In genomic region chr10:102714621-102715455, GRCh38 we compare ENCODE assay signal across 8 cellular contexts. TPM values are rescaled to one million over a fixed set of nuclear protein-coding genes. Genes with fewer than 3 reads are reported as not detected.
DNase-seq lines count a peak whose midpoint lies in the region; ATAC-seq, FAIRE-seq and TF ChIP-seq lines count a peak whose summit lies in the region.

A gene with protein sequence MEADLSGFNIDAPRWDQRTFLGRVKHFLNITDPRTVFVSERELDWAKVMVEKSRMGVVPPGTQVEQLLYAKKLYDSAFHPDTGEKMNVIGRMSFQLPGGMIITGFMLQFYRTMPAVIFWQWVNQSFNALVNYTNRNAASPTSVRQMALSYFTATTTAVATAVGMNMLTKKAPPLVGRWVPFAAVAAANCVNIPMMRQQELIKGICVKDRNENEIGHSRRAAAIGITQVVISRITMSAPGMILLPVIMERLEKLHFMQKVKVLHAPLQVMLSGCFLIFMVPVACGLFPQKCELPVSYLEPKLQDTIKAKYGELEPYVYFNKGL (plus strand): TSS chr10:102714636. CDS start chr10:102726637, 12,001 bp downstream.

- H3K36me3 Mint-ChIP-seq in activated CD4-positive, alpha-beta T cell treated with anti-CD3 and anti-CD28 coated beads for 36 hours (ENCODE audit: low read depth) = peaks cover 22% of the 10 kb centered on the region

- peak within 1 kb of the TSS; percentile 81 for H3K27ac Mint-ChIP-seq in activated CD4-positive, alpha-beta T cell treated with anti-CD3 and anti-CD28 coated beads for 36 hours

- H2BK5ac ChIP-seq in H1 (ENCODE audit: low read depth, low read length) = peak within 1 kb of the TSS; percentile 71

- peaks cover 34% of the 10 kb centered on the region; the same call in 1 of the 2 replicates for H3K4me1 ChIP-seq in HUES6 (ENCODE audit: control insufficient read depth, insufficient read depth, low read length)
- H3K4me1 ChIP-seq in H1 (replicated peaks in 1 of 4; ENCODE audit: control insufficient read depth in 3 of 4, insufficient read depth in 4 of 4, low read length in 3 of 4) = peaks cover 5 to 22% (median 14%) of the 10 kb centered on the region in 4 experiments; a peak in 6 of 7 replicates
- H3K4me1 ChIP-seq in osteoblast (ENCODE audit: insufficient read depth, low read length) = peaks cover 23% of the 10 kb centered on the region
- peaks cover 21% of the 10 kb centered on the region for H3K4me1 ChIP-seq in upper lobe of right lung

- peak within 1 kb of the TSS; percentile 98 for H4K5ac ChIP-seq in H1 (ENCODE audit: insufficient read length, low read depth, low read length)

- peaks cover 0 to 75% of the 10 kb centered on the region in 2 experiments; a peak in 2 of 4 replicates for H3K79me2 ChIP-seq in H1 (ENCODE audit: control insufficient read depth in 1 of 2, insufficient read depth in 2 of 2, low read length in 2 of 2)
- peaks cover 50% of the 10 kb centered on the region for H3K79me2 ChIP-seq in osteoblast (ENCODE audit: insufficient read depth, low read length)

- POLR2A ChIA-PET in activated CD4-positive, alpha-beta T cell treated with anti-CD3 and anti-CD28 coated beads for 36 hours (lab: Charles Lee) = interaction anchor here (0.6 to 2.1 kb wide), 7 partner anchors 30 to 930 kb away, joined by 3 to 8 read pairs (median 6); no protein-coding TSS in a partner anchor
- POLR2A ChIA-PET in H1 (lab: Charles Lee; ENCODE audit: partially characterized antibody) = interaction anchor here (0.6 to 7.3 kb wide), 22 partner anchors 11 to 203 kb away, joined by 3 to 53 read pairs (median 4); partner anchors contain the start of genes AS3MT, BORCS7, CNNM2 and TRIM8

- peak within 1 kb of the TSS; percentile 93 for H3K18ac ChIP-seq in H1 (ENCODE audit: extremely low read depth, low read length)

- peaks cover 6% of the 10 kb centered on the region; the same call in 1 of the 2 replicates for H3K36me3 ChIP-seq in HUES6 (ENCODE audit: control insufficient read depth, insufficient read depth, low read length)
- peaks cover 0 to 9% (median 2%) of the 10 kb centered on the region in 4 experiments; a peak in 4 of 8 replicates for H3K36me3 ChIP-seq in H1 (ENCODE audit: control insufficient read depth in 2 of 4, insufficient read depth in 4 of 4, low read length in 3 of 4)
- no peaks in the 10 kb centered on the region for H3K36me3 ChIP-seq in osteoblast (ENCODE audit: insufficient read depth, low read length)
- H3K36me3 ChIP-seq in upper lobe of right lung = no peaks in the 10 kb centered on the region

- peak within 1 kb of the TSS; percentile 78 to 83 for H3K4me2 ChIP-seq in H1 (ENCODE audit: insufficient read depth in 1 of 2, low read depth in 2 of 2, low read length in 2 of 2)
- H3K4me2 ChIP-seq in osteoblast (ENCODE audit: insufficient read depth, low read length) = peak within 1 kb of the TSS; percentile 90

- peak within 1 kb of the TSS; percentile 82 for H3K4me3 Mint-ChIP-seq in activated CD4-positive, alpha-beta T cell treated with anti-CD3 and anti-CD28 coated beads for 36 hours

- peaks cover 63% of the 10 kb centered on the region for H3K4me1 Mint-ChIP-seq in activated CD4-positive, alpha-beta T cell treated with anti-CD3 and anti-CD28 coated beads for 36 hours

- CTCF ChIA-PET in activated CD4-positive, alpha-beta T cell treated with anti-CD3 and anti-CD28 coated beads for 36 hours (lab: Charles Lee) = interaction anchor here (0.5 to 5.1 kb wide), 15 partner anchors 12 to 872 kb away, joined by 3 to 29 read pairs (median 3); partner anchors contain the start of genes KCNIP2 and TRIM8
- CTCF ChIA-PET in H1 (lab: Charles Lee; ENCODE audit: partially characterized antibody) = interaction anchor here (0.7 to 2.1 kb wide), 8 partner anchors 12 to 440 kb away, joined by 3 to 10 read pairs (median 3); no protein-coding TSS in a partner anchor

- no peaks in the 10 kb centered on the region for H3K9me3 Mint-ChIP-seq in activated CD4-positive, alpha-beta T cell treated with anti-CD3 and anti-CD28 coated beads for 36 hours (ENCODE audit: low read depth)

- H3K4me3 ChIP-seq in HUES6 (ENCODE audit: low read depth, low read length) (peak within 1 kb of the TSS; percentile 96), H1 (ENCODE audit: extremely low read depth in 1 of 4, insufficient read depth in 2 of 4, low read depth in 3 of 4, low read length in 4 of 4) (peak within 1 kb of the TSS; percentile 85 to 96 (median 92)), osteoblast (ENCODE audit: insufficient read depth, low read length) (peak within 1 kb of the TSS; percentile 89), upper lobe of right lung (peak within 1 kb of the TSS; percentile 99)

- H3K27me3 ChIP-seq in HUES6 (ENCODE audit: control insufficient read depth, insufficient read depth, low read length) = no peaks in the 10 kb centered on the region
- H3K27me3 ChIP-seq in H1 (replicated peaks in 1 of 4; ENCODE audit: control insufficient read depth in 3 of 4, extremely low read depth in 1 of 4, insufficient read depth in 3 of 4, low read length in 3 of 4) = no peaks in the 10 kb centered on the region
- no peaks in the 10 kb centered on the region for H3K27me3 ChIP-seq in osteoblast (ENCODE audit: insufficient read depth, low read length)
- H3K27me3 ChIP-seq in upper lobe of right lung = no peaks in the 10 kb centered on the region

- H3K27me3 Mint-ChIP-seq in activated CD4-positive, alpha-beta T cell treated with anti-CD3 and anti-CD28 coated beads for 36 hours = no peaks in the 10 kb centered on the region

- H3K79me1 ChIP-seq in H1 (ENCODE audit: low read depth, low read length) = peaks cover 4% of the 10 kb centered on the region; the same call in 1 of the 2 replicates

- no peak within 1 kb of the TSS for H3K14ac ChIP-seq in H1 (ENCODE audit: insufficient read length)

- no peak within 1 kb of the TSS; the same call in 1 of the 2 replicates for H2BK12ac ChIP-seq in H1 (ENCODE audit: low read depth, low read length)

- H4K20me1 ChIP-seq in H1 (replicated peaks in 1 of 2; ENCODE audit: control insufficient read depth in 1 of 2, insufficient read depth in 2 of 2, low read length in 2 of 2) (peaks cover 2 to 12% of the 10 kb centered on the region in 2 experiments), osteoblast (ENCODE audit: insufficient read depth, low read length) (no peaks in the 10 kb centered on the region)

- H3K9me3 ChIP-seq in HUES6 (ENCODE audit: control insufficient read depth, insufficient read depth, low read depth, low read length) (no peaks in the 10 kb centered on the region), H1 (ENCODE audit: insufficient read depth in 2 of 2, low read depth in 1 of 2, low read length in 1 of 2) (no peaks in the 10 kb centered on the region), osteoblast (ENCODE audit: low read depth, low read length) (no peaks in the 10 kb centered on the region), upper lobe of right lung (no peaks in the 10 kb centered on the region)

- no peak for TF ChIP-seq RAD21 in H1 (IDR thresholded peaks at IDR 0.05 in 1 of 2, conservative IDR thresholded peaks at IDR 0.05 in 1 of 2; ENCODE audit: low read depth in 2 of 2, low read length in 2 of 2)

- TF ChIP-seq CTCF in H1 (IDR thresholded peaks at IDR 0.05; ENCODE audit: control extremely low read depth in 1 of 3, insufficient read depth in 1 of 3, low read depth in 1 of 3, low read length in 3 of 3) (peak in 2 of 3 experiments; percentile 6 to 10; a peak in 1 of 4 replicates), osteoblast (IDR thresholded peaks at IDR 0.05; ENCODE audit: extremely low read depth, low read depth, low read length) (no peak), upper lobe of right lung (IDR thresholded peaks at IDR 0.05) (peak; percentile 9)

- peak within 1 kb of the TSS; percentile 72 for H3K56ac ChIP-seq in H1 (replicated peaks; ENCODE audit: insufficient read length, low read depth, low read length)

- peak within 1 kb of the TSS; percentile 59 for H2BK120ac ChIP-seq in H1 (replicated peaks; ENCODE audit: low read depth, low read length)

- peaks cover 8% of the 10 kb centered on the region; the same call in 1 of the 2 replicates for H3K23me2 ChIP-seq in H1 (ENCODE audit: low read depth, low read length)

- peak within 1 kb of the TSS; percentile 76; the same call in 1 of the 2 replicates for H3K27ac ChIP-seq in HUES6 (ENCODE audit: low read depth, low read length)
- H3K27ac ChIP-seq in H1 (ENCODE audit: low read depth, low read length) = peak within 1 kb of the TSS; percentile 89
- H3K27ac ChIP-seq in osteoblast (ENCODE audit: low read depth, low read length) = peak within 1 kb of the TSS; percentile 93
- peak within 1 kb of the TSS; percentile 87 for H3K27ac ChIP-seq in upper lobe of right lung

- ATAC-seq in GM19372 (IDR thresholded peaks at IDR 0.05; ENCODE audit: low read depth, unreplicated experiment) = peak; percentile 1
- peak; percentile 13 for ATAC-seq in activated CD4-positive, alpha-beta T cell treated with anti-CD3 and anti-CD28 coated beads for 36 hours
- no peak for ATAC-seq in upper lobe of right lung

- no peak for FAIRE-seq in H1 (lab: Jason Lieb, UNC)

- H3K4ac ChIP-seq in H1 (replicated peaks; ENCODE audit: insufficient read length, low read depth, low read length) = peak within 1 kb of the TSS; percentile 75

- intact Hi-C loops in activated CD4-positive, alpha-beta T cell treated with anti-CD3 and anti-CD28 coated beads for 36 hours (cut with DNase I, micrococcal nuclease) = loop anchor here (1.0 to 5.0 kb wide), 16 partner anchors 28 to 682 kb away; partner anchors contain the start of genes ACTR1A (in 2 of the 2), WBP1L (in 2 of the 2), ATP5MK (in 1 of the 2) and BORCS7 (in 1 of the 2)
- intact Hi-C loops in upper lobe of right lung (cut with DNase I) = no loop called here

- TF ChIP-seq EP300 in H1 (IDR thresholded peaks at IDR 0.05; ENCODE audit: borderline replicate concordance in 1 of 2, low read depth in 2 of 2, low read length in 2 of 2) = no peak

- H2AFZ ChIP-seq in H1 (ENCODE audit: low read length) (peak within 1 kb of the TSS; percentile 25; the same call in 1 of the 2 replicates), osteoblast (ENCODE audit: low read length) (peak within 1 kb of the TSS; percentile 95)

- peak within 1 kb of the TSS; percentile 92; the same call in 1 of the 2 replicates for H2AK5ac ChIP-seq in H1 (ENCODE audit: low read depth, low read length)

- peak within 1 kb of the TSS; percentile 94; the same call in 1 of the 2 replicates for H2BK15ac ChIP-seq in H1 (ENCODE audit: low read length)

- H4K91ac ChIP-seq in H1 (replicated peaks; ENCODE audit: insufficient read length, low read length) = peak within 1 kb of the TSS; percentile 80

- DNase-seq in COLO668 (lab: John Stamatoyannopoulos, UW; ENCODE audit: unreplicated experiment) (peak; percentile 68), H1 (ENCODE audit: low read depth in 1 of 2, low spot score in 2 of 2) (no peak), osteoblast (ENCODE audit: insufficient read length, low spot score, missing footprints) (no peak), upper lobe of right lung (peak; percentile 81), occipital lobe (lab: John Stamatoyannopoulos, UW) (no peak)
- peak; percentile 79 for DNase-seq in activated CD4-positive, alpha-beta T cell treated with anti-CD3 and anti-CD28 coated beads for 36 hours

- peak within 1 kb of the TSS; percentile 93 for H3K9ac ChIP-seq in HUES6 (ENCODE audit: low read length)
- H3K9ac ChIP-seq in H1 (replicated peaks in 1 of 4; ENCODE audit: extremely low read depth in 1 of 4, low read depth in 3 of 4, low read length in 3 of 4) = peak within 1 kb of the TSS; percentile 60 to 93 (median 88)

- peak; percentile 49 to 63; a peak in 2 of 3 replicates for TF ChIP-seq POLR2A in H1 (IDR thresholded peaks at IDR 0.05; ENCODE audit: control extremely low read depth in 1 of 2, low read depth in 2 of 2, low read length in 2 of 2)

- 3% methylated on average over 44 of the region's 46 CpGs; no CpG with 5 or more reads in 1 of the 2 experiments for WGBS in H1 (ENCODE audit: extremely low coverage in 1 of 2, insufficient coverage in 1 of 2, insufficient read length in 1 of 2, insufficient replicate concordance in 2 of 2, low coverage in 1 of 2, low lambda C conversion rate in 2 of 2, missing lambda C conversion rate in 1 of 2), 2 experiments

- H3K23ac ChIP-seq in H1 (ENCODE audit: insufficient read length) = no peak within 1 kb of the TSS

- peak within 1 kb of the TSS; percentile 95; the same call in 1 of the 2 replicates for H4K8ac ChIP-seq in H1 (ENCODE audit: extremely low read depth, insufficient read depth, low read length)

- H2BK20ac ChIP-seq in H1 (ENCODE audit: low read length) = no peak within 1 kb of the TSS

RNA-seq across cellular contexts. Expression of the gene that starts here (rescaled TPM):
- 10 to 100 TPM; 18.2 to 20.7 TPM for total RNA-seq in activated CD4-positive, alpha-beta T cell treated with anti-CD3 and anti-CD28 coated beads for 36 hours
- 20.5 TPM in 2 replicates for total RNA-seq in H1 (2021; fragmentation: NEBNext Ultra II Directional; extraction: Animal tissue kit (Norgen Biotek cat#: 25700))
- 23.5 and 29.3 TPM in 2 replicates for polyA plus RNA-seq in H1 (2011; rRNA removed)
- 23.5 TPM for polyA plus RNA-seq in H1 (2011; cell fraction: cytosol; rRNA removed)
- 34.5 TPM for polyA plus RNA-seq in H1 (2011; cell fraction: nucleus; rRNA removed)
- polyA plus RNA-seq in H1 (2012, experiment 1 of 2) = 18.9 to 21.4 TPM (median 20.7 TPM) in 4 replicates
- polyA plus RNA-seq in H1 (2012, experiment 2 of 2) = 20.1 TPM
- 10.6 TPM for polyA plus RNA-seq in H1 (2013, experiment 1 of 2)
- polyA plus RNA-seq in H1 (2013, experiment 2 of 2) = 9.8 TPM
- polyA minus RNA-seq in H1 (2011; rRNA and poly(A)+ RNA removed) = 58.2 and 63.8 TPM in 2 replicates
- polyA minus RNA-seq in H1 (2011; cell fraction: cytosol; rRNA and poly(A)+ RNA removed) = 17.2 TPM
- polyA minus RNA-seq in H1 (2011; cell fraction: nucleus; rRNA and poly(A)+ RNA removed) = 50.5 TPM
- total RNA-seq in osteoblast = 2.9 and 3.6 TPM in 2 replicates
- total RNA-seq in upper lobe of right lung = 12.0 TPM
- 4.8 TPM for total RNA-seq in occipital lobe

Comparison
In these comparisons a context has a peak if more than half of its experiments do, and no peak if none do; other contexts are left out.
1. DNase-seq: peak in COLO668 (single experiment), activated CD4-positive, alpha-beta T cell treated with anti-CD3 and anti-CD28 coated beads for 36 hours (single experiment) and upper lobe of right lung (single experiment); none in H1 (0 of 2), osteoblast (single experiment) and occipital lobe (single experiment).
2. Peak in every context shown above with its lines, with median percentiles within 50 percentile points of each other: H3K27ac ChIP-seq and H3K4me3 ChIP-seq.